ENCODE assay signal across 8 cellular contexts in the genomic region with DNA sequence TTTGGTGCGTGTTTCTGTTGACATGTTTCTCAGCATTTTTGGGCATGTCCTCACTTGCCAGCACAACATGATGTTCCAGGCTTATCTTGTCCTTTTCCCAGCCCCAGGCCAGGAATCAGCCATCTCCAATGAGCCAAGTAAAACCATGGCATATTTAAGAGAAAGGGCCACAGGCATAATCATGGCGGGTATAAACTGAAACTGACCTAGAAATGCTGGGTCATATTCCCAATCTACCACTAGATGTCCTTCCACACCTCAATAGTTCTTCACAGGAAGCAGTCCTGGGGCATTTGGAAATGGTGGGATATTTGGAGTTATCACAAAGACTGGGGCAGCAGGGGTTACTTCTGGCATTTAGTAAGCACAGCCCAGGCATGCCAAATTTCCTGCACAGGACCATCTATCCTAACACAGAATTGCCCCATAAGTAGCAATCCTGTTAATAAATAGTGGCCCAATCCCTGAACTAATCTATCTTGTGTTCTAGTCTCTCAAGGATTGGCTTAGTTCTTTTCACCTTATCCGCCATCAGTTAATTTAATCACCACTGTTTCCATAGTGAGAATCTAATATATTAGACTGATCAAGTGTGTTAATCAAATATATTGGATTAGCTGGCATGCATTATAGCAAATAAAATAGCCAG.
A peak's percentile ranks its signal among the peaks of the same experiment; 100 is the strongest.
DNase-seq lines count a peak whose midpoint lies in the region; ATAC-seq and TF ChIP-seq lines count a peak whose summit lies in the region.

No MANE protein-coding gene starts in this region.

- H4K20me1 ChIP-seq in Loucy (ENCODE audit: insufficient read depth, low read length, poor library complexity, severe bottlenecking), result no peaks in the 10 kb centered on the region

- no peak for TF ChIP-seq POLR2A in vagina (IDR thresholded peaks at IDR 0.05)

- no peaks in the 10 kb centered on the region for H3K36me3 ChIP-seq in Loucy (ENCODE audit: insufficient read depth, low read length)
- H3K36me3 ChIP-seq in vagina, result no peaks in the 10 kb centered on the region

- no peaks in the 10 kb centered on the region for H3K9me2 ChIP-seq in Loucy (replicated peaks; ENCODE audit: low read depth, low read length)

- H3K9me3 Mint-ChIP-seq in activated CD4-positive, alpha-beta T cell treated with anti-CD3 and anti-CD28 coated beads, Interleukin-2, amount 10 ng/mL, durations not matched to agents 24 days and 14 days, result no peaks in the 10 kb centered on the region

- H3K9ac ChIP-seq in Loucy (ENCODE audit: low read depth, low read length, poor library complexity, severe bottlenecking), result no peak overlapping the region

- H3K36me3 Mint-ChIP-seq in activated CD4-positive, alpha-beta T cell treated with anti-CD3 and anti-CD28 coated beads, Interleukin-2, amount 10 ng/mL, durations not matched to agents 24 days and 14 days (ENCODE audit: low read depth), result no peaks in the 10 kb centered on the region

- H3K4me1 Mint-ChIP-seq in activated CD4-positive, alpha-beta T cell treated with anti-CD3 and anti-CD28 coated beads, Interleukin-2, amount 10 ng/mL, durations not matched to agents 24 days and 14 days, result no peaks in the 10 kb centered on the region

- intact Hi-C loops in activated CD4-positive, alpha-beta T cell treated with anti-CD3 and anti-CD28 coated beads, Interleukin-2, amount 10 ng/mL, durations not matched to agents 24 days and 14 days (cut with micrococcal nuclease), result no loop called here
- intact Hi-C loops in vagina (cut with DNase I), result no loop called here

- H3K4me1 ChIP-seq in Loucy (ENCODE audit: insufficient read depth, low read length, poor library complexity, severe bottlenecking) (peaks cover 8% of the 10 kb centered on the region), vagina (no peaks in the 10 kb centered on the region)

- H3K4me3 ChIP-seq in Loucy (ENCODE audit: low read length, poor library complexity, severe bottlenecking) (no peak overlapping the region), vagina (no peak overlapping the region)

- no peaks in the 10 kb centered on the region for H3K27me3 Mint-ChIP-seq in activated CD4-positive, alpha-beta T cell treated with anti-CD3 and anti-CD28 coated beads, Interleukin-2, amount 10 ng/mL, durations not matched to agents 24 days and 14 days

- H3K9me3 ChIP-seq in Loucy (ENCODE audit: insufficient read depth, low read depth, low read length), result no peaks in the 10 kb centered on the region
- no peaks in the 10 kb centered on the region for H3K9me3 ChIP-seq in vagina

- H3K4me2 ChIP-seq in Loucy (ENCODE audit: low read depth, low read length, poor library complexity, severe bottlenecking), result no peak overlapping the region

- 0 out of 2 replicates have a peak overlapping the region, but pooled peaks have one; percentile 47 for H2AFZ ChIP-seq in Loucy (ENCODE audit: low read length)

- H3K27ac Mint-ChIP-seq in activated CD4-positive, alpha-beta T cell treated with anti-CD3 and anti-CD28 coated beads, Interleukin-2, amount 10 ng/mL, durations not matched to agents 24 days and 14 days, result no peak overlapping the region

- H3K27ac ChIP-seq in vagina, result no peak overlapping the region

- H3K27me3 ChIP-seq in Loucy (ENCODE audit: insufficient read depth, low read length, poor library complexity, severe bottlenecking) (no peaks in the 10 kb centered on the region), vagina (no peaks in the 10 kb centered on the region)

- DNase-seq in activated CD4-positive, alpha-beta T cell treated with anti-CD3 and anti-CD28 coated beads, Interleukin-2, amount 10 ng/mL, durations not matched to agents 24 days and 14 days, result peak; percentile 48
- no peak for DNase-seq in activated CD4-positive, alpha-beta T cell treated with anti-CD3 and anti-CD28 coated beads for 48 hours
- DNase-seq in UCSD-AML1 (lab: John Stamatoyannopoulos, UW; ENCODE audit: unreplicated experiment) (peak; percentile 3), iPS-NIHi7 (ENCODE audit: extremely low spot score) (peak; percentile 72), vagina (ENCODE audit: extremely low spot score in 2 of 2) (no peak), HK-2 (ENCODE audit: unreplicated experiment) (no peak)

- TF ChIP-seq CTCF in Loucy (conservative IDR thresholded peaks at IDR 0.05; ENCODE audit: low read length), result peak; percentile 75
- no peak for TF ChIP-seq CTCF in vagina (IDR thresholded peaks at IDR 0.05)

- no peaks in the 10 kb centered on the region for H3K79me2 ChIP-seq in Loucy (ENCODE audit: insufficient read depth, low read length)

- no peak overlapping the region for H3K4me3 Mint-ChIP-seq in activated CD4-positive, alpha-beta T cell treated with anti-CD3 and anti-CD28 coated beads, Interleukin-2, amount 10 ng/mL, durations not matched to agents 24 days and 14 days

- H3F3A ChIP-seq in Loucy (ENCODE audit: low read depth), result no peaks in the 10 kb centered on the region

- ATAC-seq in HG03139 (IDR thresholded peaks at IDR 0.05; ENCODE audit: unreplicated experiment), result no peak

Comparison
In these comparisons a context has a peak if more than half of its experiments do, and no peak if none do; other contexts are left out.
1. DNase-seq: peak in activated CD4-positive, alpha-beta T cell treated with anti-CD3 and anti-CD28 coated beads, Interleukin-2, amount 10 ng/mL, durations not matched to agents 24 days and 14 days (single experiment), UCSD-AML1 (single experiment) and iPS-NIHi7 (single experiment); none in activated CD4-positive, alpha-beta T cell treated with anti-CD3 and anti-CD28 coated beads for 48 hours (single experiment), vagina (0 of 2) and HK-2 (single experiment).